ENCODE assay signal across 8 cellular contexts in the genomic region with DNA sequence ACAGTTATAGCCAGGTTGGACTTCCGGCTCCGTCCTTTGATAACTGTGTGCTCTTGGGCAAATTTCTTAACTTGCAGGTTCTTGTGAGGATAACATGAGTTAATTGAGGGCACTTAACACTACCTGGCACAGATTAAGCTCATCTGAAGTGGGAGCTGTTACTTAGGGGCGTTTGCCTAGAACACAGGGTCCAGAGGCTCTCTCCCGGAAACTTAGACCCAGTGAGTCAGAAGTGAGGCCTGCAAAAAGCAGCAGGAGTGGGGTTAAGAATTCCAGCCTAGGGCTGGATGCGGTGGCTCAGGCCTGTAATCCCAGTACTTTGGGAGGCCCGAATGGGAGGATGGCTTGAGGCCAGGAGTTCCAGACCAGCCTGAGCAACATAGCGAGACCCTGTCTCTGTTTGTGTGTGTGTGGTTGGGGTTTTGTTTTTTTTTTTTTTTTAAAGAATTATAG. TPM values are rescaled to one million over a fixed set of nuclear protein-coding genes. Genes with fewer than 3 reads are reported as not detected.
A peak's percentile ranks its signal among the peaks of the same experiment; 100 is the strongest.
DNase-seq lines count a peak whose midpoint lies in the region; ATAC-seq, FAIRE-seq and TF ChIP-seq lines count a peak whose summit lies in the region.

No MANE protein-coding gene starts in this region.

- H3K27ac Mint-ChIP-seq in effector memory CD8-positive, alpha-beta T cell = peak overlapping the region; percentile 94

- H3K36me3 Mint-ChIP-seq in effector memory CD8-positive, alpha-beta T cell (ENCODE audit: insufficient read depth) = peaks cover 40% of the 10 kb centered on the region

- POLR2A ChIA-PET in PC-3 (lab: Charles Lee; ENCODE audit: unreplicated experiment) = no interaction called here

- TF ChIP-seq CTCF in PC-3 (conservative IDR thresholded peaks at IDR 0.05; ENCODE audit: low read depth, low read length) (no peak), neutrophil (IDR thresholded peaks at IDR 0.05) (no peak), D721Med (IDR thresholded peaks at IDR 0.05; ENCODE audit: insufficient read depth, missing control alignments) (no peak)

- peak overlapping the region in 6 of 10 experiments; percentile 56 to 81 (median 73); a peak in 9 of 20 replicates for H3K4me3 ChIP-seq in BLaER1 treated with 17β-estradiol and CSF1 and Interleukin-3, amounts not matched to agents 10 nM and 100 nM
- peak overlapping the region; percentile 76; the same call in 1 of the 2 replicates for H3K4me3 ChIP-seq in PC-3 (ENCODE audit: low read length)
- H3K4me3 ChIP-seq in neutrophil (ENCODE audit: low read depth in 1 of 2, low read length in 1 of 2) = peak overlapping the region; percentile 84 to 99

- ATAC-seq in PC-3 = peak; percentile 10; the same call in 1 of the 2 replicates
- ATAC-seq in effector memory CD8-positive, alpha-beta T cell (replicated peaks) = no peak

- H3K79me2 ChIP-seq in PC-3 (ENCODE audit: low read length) = peaks cover 35% of the 10 kb centered on the region

- no peak overlapping the region for H2AFZ ChIP-seq in PC-3 (ENCODE audit: low read length)

- H3K4me3 Mint-ChIP-seq in effector memory CD8-positive, alpha-beta T cell = peak overlapping the region; percentile 96 to 98

- CTCF ChIA-PET in PC-3 (lab: Charles Lee) = interaction anchor here (0.8 to 1.0 kb wide), 2 partner anchors 27 to 77 kb away, joined by 6 to 7 read pairs; a partner anchor contains a TSS

- peaks cover 3% of the 10 kb centered on the region for H3F3A ChIP-seq in PC-3 (ENCODE audit: low read length, unreplicated experiment)

- H3K27me3 Mint-ChIP-seq in effector memory CD8-positive, alpha-beta T cell = no peaks in the 10 kb centered on the region

- peaks cover 69 to 85% (median 76%) of the 10 kb centered on the region in 10 experiments for H3K4me1 ChIP-seq in BLaER1 treated with 17β-estradiol and CSF1 and Interleukin-3, amounts not matched to agents 10 nM and 100 nM
- H3K4me1 ChIP-seq in PC-3 (ENCODE audit: insufficient read depth, low read length) (peaks cover 73% of the 10 kb centered on the region), neutrophil (ENCODE audit: control insufficient read depth in 1 of 2, insufficient read depth in 1 of 2, low read depth in 1 of 2, low read length in 1 of 2) (peaks cover 79 to 93% of the 10 kb centered on the region in 2 experiments)

- H3K36me3 ChIP-seq in BLaER1 treated with 17β-estradiol and CSF1 and Interleukin-3, amounts not matched to agents 10 nM and 100 nM = peaks cover 18 to 46% (median 31%) of the 10 kb centered on the region in 11 experiments
- H3K36me3 ChIP-seq in PC-3 (ENCODE audit: low read depth, low read length) = no peaks in the 10 kb centered on the region; the same call in none of the 2 replicates
- no peaks in the 10 kb centered on the region for H3K36me3 ChIP-seq in neutrophil

- H3K9me3 ChIP-seq in BLaER1 treated with 17β-estradiol and CSF1 and Interleukin-3, amounts not matched to agents 10 nM and 100 nM (replicated peaks in 1 of 11) = no peaks in the 10 kb centered on the region
- no peaks in the 10 kb centered on the region for H3K9me3 ChIP-seq in PC-3 (ENCODE audit: low read length)
- no peaks in the 10 kb centered on the region for H3K9me3 ChIP-seq in neutrophil

- no peak for FAIRE-seq in D721Med (lab: Jason Lieb, UNC)

- H3K4me2 ChIP-seq in BLaER1 treated with 17β-estradiol and CSF1 and Interleukin-3, amounts not matched to agents 10 nM and 100 nM = peak overlapping the region; percentile 95 to 100 (median 100); a peak in 21 of 22 replicates
- H3K4me2 ChIP-seq in PC-3 (ENCODE audit: low read length) = peak overlapping the region; percentile 92

- intact Hi-C loops in PC-3 (cut with micrococcal nuclease) = no loop called here

- DNase-seq in PC-3 (peak; percentile 50), D721Med (ENCODE audit: insufficient read length, low spot score) (no peak), globus pallidus (ENCODE audit: low spot score) (no peak), NCI-H2227 treated with DMSO at 0.1 percent for 48 hours (lab: John Stamatoyannopoulos, UW) (no peak), NCI-H345 treated with DMSO at 0.1 percent for 48 hours (lab: John Stamatoyannopoulos, UW; ENCODE audit: unreplicated experiment) (no peak)
- no peak for DNase-seq in effector memory CD8-positive, alpha-beta T cell

- no peaks in the 10 kb centered on the region for H3K9me2 ChIP-seq in PC-3 (replicated peaks; ENCODE audit: low read length)

- H3K27ac ChIP-seq in BLaER1 treated with 17β-estradiol and CSF1 and Interleukin-3, amounts not matched to agents 10 nM and 100 nM = peak overlapping the region in 10 of 11 experiments; percentile 6 to 76 (median 64); a peak in 13 of 22 replicates
- peak overlapping the region; percentile 62 for H3K27ac ChIP-seq in PC-3 (ENCODE audit: low read length)
- H3K27ac ChIP-seq in neutrophil = peak overlapping the region; percentile 89

- H3K9me3 Mint-ChIP-seq in effector memory CD8-positive, alpha-beta T cell = no peaks in the 10 kb centered on the region

- H3K4me1 Mint-ChIP-seq in effector memory CD8-positive, alpha-beta T cell (ENCODE audit: low read depth in 2 of 2) = peaks cover 59 to 68% of the 10 kb centered on the region in 2 donors

- H3K9ac ChIP-seq in BLaER1 treated with 17β-estradiol and CSF1 and Interleukin-3, amounts not matched to agents 10 nM and 100 nM = peak overlapping the region in 10 of 11 experiments; percentile 71 to 98 (median 76); a peak in 18 of 22 replicates
- peak overlapping the region; percentile 56 for H3K9ac ChIP-seq in PC-3 (ENCODE audit: low read length)

- BruUV-seq in PC-3 (replicated peaks; lab: Mats Ljungman, UMichigan) = no TSS peak

- H4K20me1 ChIP-seq in BLaER1 treated with 17β-estradiol and CSF1 and Interleukin-3, amounts not matched to agents 10 nM and 100 nM = peaks cover 16 to 62% (median 48%) of the 10 kb centered on the region in 11 experiments; a peak in 19 of 22 replicates
- no peaks in the 10 kb centered on the region for H4K20me1 ChIP-seq in PC-3 (ENCODE audit: low read length)

- H3K27me3 ChIP-seq in BLaER1 treated with 17β-estradiol and CSF1 and Interleukin-3, amounts not matched to agents 10 nM and 100 nM = no peaks in the 10 kb centered on the region
- H3K27me3 ChIP-seq in PC-3 (ENCODE audit: low read length) = no peaks in the 10 kb centered on the region
- no peaks in the 10 kb centered on the region for H3K27me3 ChIP-seq in neutrophil

RNA-seq across cellular contexts. Expression of a gene that starts 1.4 kb away (rescaled TPM):
- 27.3 and 36.1 TPM in 2 replicates for total RNA-seq in PC-3 (2014; rRNA removed)

RNA-seq across cellular contexts. Expression of a gene that starts 5.7 kb away (rescaled TPM):
- total RNA-seq in PC-3 (2014; rRNA removed) = 53.8 and 76.7 TPM in 2 replicates

RNA-seq across cellular contexts. Expression of a gene that starts 9.7 kb away (rescaled TPM):
- total RNA-seq in PC-3 (2014; rRNA removed) = 0.35 and 0.40 TPM in 2 replicates

RNA-seq across cellular contexts. Expression of a gene that starts 15.4 kb away (rescaled TPM):
- total RNA-seq in PC-3 (2014; rRNA removed) = 279 and 358 TPM in 2 replicates

RNA-seq across cellular contexts. Expression of a gene that starts 31.1 kb away (rescaled TPM):
- 87.6 and 93.1 TPM in 2 replicates for total RNA-seq in PC-3 (2014; rRNA removed)
